Comparison of ENCODE assay signal across 8 cellular contexts in genomic region chr18:9614401-9615279, GRCh38. TPM values are rescaled to one million over a fixed set of nuclear protein-coding genes. Genes with fewer than 3 reads are reported as not detected.
A peak's percentile ranks its signal among the peaks of the same experiment; 100 is the strongest.
DNase-seq lines count a peak whose midpoint lies in the region; ATAC-seq, FAIRE-seq and TF ChIP-seq lines count a peak whose summit lies in the region.

Gene PPP4R1 (minus strand): TSS chr18:9614559. CDS start chr18:9614484, 75 bp downstream.

- peak within 1 kb of the TSS; percentile 95 for H3K27ac Mint-ChIP-seq in memory B cell

- peak within 1 kb of the TSS; percentile 79; the same call in 1 of the 2 replicates for H2BK5ac ChIP-seq in H1 (ENCODE audit: low read depth, low read length)

- H3K4me2 ChIP-seq in H1 (ENCODE audit: insufficient read depth in 1 of 2, low read depth in 2 of 2, low read length in 2 of 2): peak within 1 kb of the TSS; percentile 70 to 76

- H3K4me1 ChIP-seq in H1 (replicated peaks in 1 of 4; ENCODE audit: control insufficient read depth in 3 of 4, insufficient read depth in 4 of 4, low read length in 3 of 4): peaks cover 4 to 13% (median 5%) of the 10 kb centered on the region in 4 experiments; a peak in 6 of 7 replicates

- H2BK20ac ChIP-seq in H1 (ENCODE audit: low read length): no peak within 1 kb of the TSS

- H3K14ac ChIP-seq in H1 (ENCODE audit: insufficient read length): no peak within 1 kb of the TSS

- H4K20me1 ChIP-seq in H1 (replicated peaks in 1 of 2; ENCODE audit: control insufficient read depth in 1 of 2, insufficient read depth in 2 of 2, low read length in 2 of 2): no peaks in the 10 kb centered on the region

- H3K23ac ChIP-seq in H1 (ENCODE audit: insufficient read length): no peak within 1 kb of the TSS

- no peak for TF ChIP-seq EP300 in H1 (IDR thresholded peaks at IDR 0.05; ENCODE audit: borderline replicate concordance in 1 of 2, low read depth in 2 of 2, low read length in 2 of 2)

- H2BK12ac ChIP-seq in H1 (ENCODE audit: low read depth, low read length): peak within 1 kb of the TSS; percentile 75; the same call in 1 of the 2 replicates

- no peaks in the 10 kb centered on the region; the same call in 1 of the 2 replicates for H3K23me2 ChIP-seq in H1 (ENCODE audit: low read depth, low read length)

- ATAC-seq in GM19023 (IDR thresholded peaks at IDR 0.05; ENCODE audit: unreplicated experiment) (peak; percentile 64), HG03175 (IDR thresholded peaks at IDR 0.05; ENCODE audit: unreplicated experiment) (peak; percentile 56), memory B cell (ENCODE audit: low read depth) (peak; percentile 72)

- peak within 1 kb of the TSS; percentile 2 for H2BK120ac ChIP-seq in H1 (replicated peaks; ENCODE audit: low read depth, low read length)

- peak within 1 kb of the TSS; percentile 26 for H3K18ac ChIP-seq in H1 (ENCODE audit: extremely low read depth, low read length)

- H4K5ac ChIP-seq in H1 (ENCODE audit: insufficient read length, low read depth, low read length): peak within 1 kb of the TSS; percentile 44

- peak; percentile 74 for DNase-seq in AG08395 (ENCODE audit: low spot score)
- DNase-seq in NCI-H82 (lab: John Stamatoyannopoulos, UW): peak; percentile 81
- peak; percentile 25 to 37 (median 35) for DNase-seq in activated CD8-positive, alpha-beta memory T cell treated with anti-CD3 and anti-CD28 coated beads for 48 hours (ENCODE audit: low read depth in 2 of 3, low spot score in 2 of 3)
- DNase-seq in H1 (ENCODE audit: low read depth in 1 of 2, low spot score in 2 of 2): peak; percentile 53 to 88
- peak; percentile 60 to 65 for DNase-seq in memory B cell (ENCODE audit: low spot score in 2 of 2)
- peak; percentile 36 to 63 (median 37) for DNase-seq in stimulated activated CD4-positive, alpha-beta T cell treated with anti-CD3 and anti-CD28 coated beads, TNF-alpha, amount 100 ng/mL, for 48 hours (ENCODE audit: low read depth in 3 of 3)

- H3K27me3 ChIP-seq in H1 (replicated peaks in 1 of 4; ENCODE audit: control insufficient read depth in 3 of 4, extremely low read depth in 1 of 4, insufficient read depth in 3 of 4, low read length in 3 of 4): no peaks in the 10 kb centered on the region

- TF ChIP-seq RAD21 in H1 (IDR thresholded peaks at IDR 0.05 in 1 of 2, conservative IDR thresholded peaks at IDR 0.05 in 1 of 2; ENCODE audit: low read depth in 2 of 2, low read length in 2 of 2): no peak

- TF ChIP-seq POLR2A in H1 (IDR thresholded peaks at IDR 0.05; ENCODE audit: control extremely low read depth in 1 of 2, low read depth in 2 of 2, low read length in 2 of 2): peak; percentile 38 to 88

- no peaks in the 10 kb centered on the region for H3K27me3 Mint-ChIP-seq in memory B cell

- H3K27ac ChIP-seq in H1 (ENCODE audit: low read depth, low read length): peak within 1 kb of the TSS; percentile 73

- 0 out of 2 replicates have a peak within 1 kb of the TSS, but pooled peaks have one; percentile 23 for H2AFZ ChIP-seq in H1 (ENCODE audit: low read length)

- H3K36me3 Mint-ChIP-seq in memory B cell: peaks cover 8% of the 10 kb centered on the region

- peak within 1 kb of the TSS; percentile 56 for H3K56ac ChIP-seq in H1 (replicated peaks; ENCODE audit: insufficient read length, low read depth, low read length)

- peak within 1 kb of the TSS; percentile 85 for H3K4me3 Mint-ChIP-seq in memory B cell

- H3K36me3 ChIP-seq in H1 (ENCODE audit: control insufficient read depth in 2 of 4, insufficient read depth in 4 of 4, low read length in 3 of 4): peaks cover 0 to 8% (median 3%) of the 10 kb centered on the region in 4 experiments; a peak in 3 of 8 replicates

- TF ChIP-seq CTCF in H1 (IDR thresholded peaks at IDR 0.05; ENCODE audit: control extremely low read depth in 1 of 3, insufficient read depth in 1 of 3, low read depth in 1 of 3, low read length in 3 of 3): no peak

- H3K4ac ChIP-seq in H1 (replicated peaks; ENCODE audit: insufficient read length, low read depth, low read length): no peak within 1 kb of the TSS

- peak within 1 kb of the TSS; percentile 72 to 88 (median 77) for H3K9ac ChIP-seq in H1 (replicated peaks in 1 of 4; ENCODE audit: extremely low read depth in 1 of 4, low read depth in 3 of 4, low read length in 3 of 4)

- H2BK15ac ChIP-seq in H1 (ENCODE audit: low read length): peak within 1 kb of the TSS; percentile 89; the same call in 1 of the 2 replicates

- peaks cover 10 to 40% of the 10 kb centered on the region in 2 experiments for H3K79me2 ChIP-seq in H1 (ENCODE audit: control insufficient read depth in 1 of 2, insufficient read depth in 2 of 2, low read length in 2 of 2)

- POLR2A ChIA-PET in H1 (lab: Charles Lee; ENCODE audit: partially characterized antibody): interaction anchor here (0.8 to 1.7 kb wide), 7 partner anchors 13 to 300 kb away, joined by 3 to 7 read pairs (median 3); no protein-coding TSS in a partner anchor

- H4K91ac ChIP-seq in H1 (replicated peaks; ENCODE audit: insufficient read length, low read length): peak within 1 kb of the TSS; percentile 12

- H3K9me3 ChIP-seq in H1 (ENCODE audit: insufficient read depth in 2 of 2, low read depth in 1 of 2, low read length in 1 of 2): no peaks in the 10 kb centered on the region

- peak within 1 kb of the TSS; percentile 20; the same call in 1 of the 2 replicates for H2AK5ac ChIP-seq in H1 (ENCODE audit: low read depth, low read length)

- CTCF ChIA-PET in H1 (lab: Charles Lee; ENCODE audit: partially characterized antibody): interaction anchor here (0.6 to 1.5 kb wide), 5 partner anchors 11 to 55 kb away, joined by 3 to 8 read pairs (median 3); no protein-coding TSS in a partner anchor

- H3K4me3 ChIP-seq in H1 (ENCODE audit: extremely low read depth in 1 of 4, insufficient read depth in 2 of 4, low read depth in 3 of 4, low read length in 4 of 4): peak within 1 kb of the TSS; percentile 68 to 92 (median 82)

- peaks cover 25% of the 10 kb centered on the region for H3K4me1 Mint-ChIP-seq in memory B cell

- 1% methylated on average over 28 of the region's 127 CpGs; no CpG with 5 or more reads in 1 of the 2 experiments for WGBS in H1 (ENCODE audit: extremely low coverage in 1 of 2, insufficient coverage in 1 of 2, insufficient read length in 1 of 2, insufficient replicate concordance in 2 of 2, low coverage in 1 of 2, low lambda C conversion rate in 2 of 2, missing lambda C conversion rate in 1 of 2), 2 experiments

- no peak for FAIRE-seq in H1 (lab: Jason Lieb, UNC)

- peak within 1 kb of the TSS; percentile 91 for H4K8ac ChIP-seq in H1 (ENCODE audit: extremely low read depth, insufficient read depth, low read length)

- H3K79me1 ChIP-seq in H1 (ENCODE audit: low read depth, low read length): no peaks in the 10 kb centered on the region; the same call in 1 of the 2 replicates

- H3K9me3 Mint-ChIP-seq in memory B cell: no peaks in the 10 kb centered on the region

TF ChIP-seq in H1, 55 proteins besides CTCF, POLR2A, EP300 and RAD21 (continues in another document):
- no peak for TF ChIP-seq NANOG (IDR thresholded peaks at IDR 0.05; ENCODE audit: insufficient read depth, low read depth, low read length, poor library complexity, severe bottlenecking)
- TF ChIP-seq YY1 (IDR thresholded peaks at IDR 0.05; ENCODE audit: low read depth, low read length): peak; percentile 58; the same call in 1 of the 2 replicates
- no peak for TF ChIP-seq CBX5 (IDR thresholded peaks at IDR 0.05; ENCODE audit: low read depth, low read length)
- TF ChIP-seq ZNF274 (IDR thresholded peaks at IDR 0.05; ENCODE audit: borderline replicate concordance, extremely low read depth, low read length): no peak
- no peak for TF ChIP-seq TEAD4 (IDR thresholded peaks at IDR 0.05; ENCODE audit: low read depth, low read length)
- no peak for TF ChIP-seq POU5F1 (IDR thresholded peaks at IDR 0.05; ENCODE audit: low read depth, low read length)
- TF ChIP-seq E2F6 (IDR thresholded peaks at IDR 0.05): peak; percentile 30; the same call in 1 of the 2 replicates
- peak in 1 of 2 experiments; percentile 31; a peak in 1 of 4 replicates for TF ChIP-seq SIN3A (conservative IDR thresholded peaks at IDR 0.05 in 1 of 2, IDR thresholded peaks at IDR 0.05 in 1 of 2; ENCODE audit: low read depth in 1 of 2, low read length in 2 of 2)
- peak; percentile 37; the same call in 1 of the 2 replicates for TF ChIP-seq CREB1 (IDR thresholded peaks at IDR 0.05)
- TF ChIP-seq CHD1 (IDR thresholded peaks at IDR 0.05; ENCODE audit: low read depth, low read length): no peak
- TF ChIP-seq SAP30 (IDR thresholded peaks at IDR 0.05; ENCODE audit: insufficient read depth, insufficient replicate concordance, low read length): no peak
- TF ChIP-seq SUZ12 (IDR thresholded peaks at IDR 0.05; ENCODE audit: low read length): no peak
- TF ChIP-seq ASH2L (IDR thresholded peaks at IDR 0.05; ENCODE audit: low read length): peak; percentile 39
- TF ChIP-seq MAX (IDR thresholded peaks at IDR 0.05): peak; percentile 79; the same call in 1 of the 2 replicates
- no peak for TF ChIP-seq SP1 (IDR thresholded peaks at IDR 0.05; ENCODE audit: low read depth, low read length)
- TF ChIP-seq PHF8 (conservative IDR thresholded peaks at IDR 0.05; ENCODE audit: low read depth, low read length): peak; percentile 36
- peak; percentile 82; the same call in 1 of the 2 replicates for TF ChIP-seq TAF1 (IDR thresholded peaks at IDR 0.05; ENCODE audit: low read depth, low read length)
- peak; percentile 55; the same call in 1 of the 2 replicates for TF ChIP-seq TBP (IDR thresholded peaks at IDR 0.05; ENCODE audit: low read depth, low read length)
- no peak for TF ChIP-seq SIRT6 (IDR thresholded peaks at IDR 0.05; ENCODE audit: low read length)

RNA-seq across cellular contexts. Expression of gene PPP4R1, which starts in this region (rescaled TPM):
- 96.1 and 108 TPM in 2 replicates for total RNA-seq in H1 (2021; fragmentation: NEBNext Ultra II Directional; extraction: Animal tissue kit (Norgen Biotek cat#: 25700))
- polyA plus RNA-seq in H1 (2011; rRNA removed): 59.6 and 67.4 TPM in 2 replicates
- polyA plus RNA-seq in H1 (2011; cell fraction: cytosol; rRNA removed): 76.0 TPM
- polyA plus RNA-seq in H1 (2011; cell fraction: nucleus; rRNA removed): 152 TPM
- 54.4 to 75.8 TPM (median 62.2 TPM) in 4 replicates for polyA plus RNA-seq in H1 (2012, experiment 1 of 2)
- 9.7 TPM for polyA plus RNA-seq in H1 (2012, experiment 2 of 2)
- 66.9 TPM for polyA plus RNA-seq in H1 (2013, experiment 1 of 2)
- polyA plus RNA-seq in H1 (2013, experiment 2 of 2): 63.2 TPM
- polyA minus RNA-seq in H1 (2011; rRNA and poly(A)+ RNA removed): 186 and 237 TPM in 2 replicates
- 55.3 TPM for polyA minus RNA-seq in H1 (2011; cell fraction: cytosol; rRNA and poly(A)+ RNA removed)
- 133 TPM for polyA minus RNA-seq in H1 (2011; cell fraction: nucleus; rRNA and poly(A)+ RNA removed)

Comparison
In these comparisons a context has a peak if more than half of its experiments do, and no peak if none do; other contexts are left out.
1. Peak in every context shown above with its lines: DNase-seq, ATAC-seq, H3K4me3 ChIP-seq and H3K27ac ChIP-seq.